In the genomic region with DNA sequence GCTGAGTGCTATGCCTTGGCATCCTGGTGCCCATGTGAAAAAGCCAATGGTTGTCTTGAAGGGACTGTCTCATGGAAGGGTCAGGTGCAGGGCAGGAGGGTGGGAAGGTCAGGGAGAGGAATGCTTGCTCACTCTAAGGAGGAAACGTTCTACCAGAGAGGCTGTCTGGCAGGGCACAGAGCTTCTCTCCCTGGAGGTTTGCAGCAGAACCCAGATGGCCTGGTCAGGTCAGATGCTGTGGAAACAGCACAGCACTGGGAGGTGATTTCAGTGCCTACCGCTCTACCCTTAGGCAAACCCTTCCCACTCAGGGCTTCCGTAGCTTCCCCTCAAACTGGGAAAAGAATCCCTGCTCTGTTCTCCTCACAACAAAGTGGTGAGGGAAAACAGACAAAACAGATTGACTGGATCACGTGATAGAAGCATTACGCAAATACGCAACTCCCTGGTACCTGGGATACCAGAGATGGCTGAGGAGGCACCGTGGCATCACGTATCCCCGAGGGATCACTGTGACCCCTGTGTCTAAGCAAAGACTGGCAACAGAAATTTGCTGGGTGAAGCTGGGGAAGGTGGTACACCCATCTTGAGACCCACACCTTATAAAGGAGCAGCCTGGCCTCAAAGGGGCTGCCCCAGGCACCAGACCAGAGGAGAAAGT, we compare ENCODE assay signal across 8 cellular contexts. TPM values are rescaled to one million over a fixed set of nuclear protein-coding genes. Genes with fewer than 3 reads are reported as not detected.
DNase-seq lines count a peak whose midpoint lies in the region; ATAC-seq and TF ChIP-seq lines count a peak whose summit lies in the region.

No MANE protein-coding gene starts in this region.

- peaks cover 62% of the 10 kb centered on the region for H3K79me2 ChIP-seq in PC-3 (ENCODE audit: low read length)
- H3K79me2 ChIP-seq in GM23248 (ENCODE audit: insufficient read depth) = peaks cover 74% of the 10 kb centered on the region

- H4K20me1 ChIP-seq in PC-3 (ENCODE audit: low read length) (peaks cover 6% of the 10 kb centered on the region), GM23248 (ENCODE audit: insufficient read depth) (no peaks in the 10 kb centered on the region)

- H3K36me3 ChIP-seq in CD8-positive, alpha-beta memory T cell (ENCODE audit: insufficient read depth, low read length) = no peaks in the 10 kb centered on the region
- no peaks in the 10 kb centered on the region for H3K36me3 ChIP-seq in PC-3 (ENCODE audit: low read depth, low read length)
- H3K36me3 ChIP-seq in GM23248 (ENCODE audit: low read depth) = no peaks in the 10 kb centered on the region

- in situ Hi-C loops in GM23248 (cut with MboI) = no loop called here

- intact Hi-C loops in PC-3 (cut with micrococcal nuclease) = no loop called here

- TF ChIP-seq CTCF in PC-3 (conservative IDR thresholded peaks at IDR 0.05; ENCODE audit: low read depth, low read length) (no peak), coronary artery (IDR thresholded peaks at IDR 0.05) (no peak), omental fat pad (IDR thresholded peaks at IDR 0.05) (no peak)

- ATAC-seq in PC-3 (no peak), omental fat pad (ENCODE audit: low FRiP score) (no peak)

- H3K4me2 ChIP-seq in PC-3 (ENCODE audit: low read length) (peak overlapping the region; percentile 92), GM23248 (ENCODE audit: unreplicated experiment) (no peak overlapping the region)

- H3K4me3 ChIP-seq in CD8-positive, alpha-beta memory T cell (ENCODE audit: low read length) = peak overlapping the region; percentile 87
- H3K4me3 ChIP-seq in PC-3 (ENCODE audit: low read length) (peak overlapping the region; percentile 74; the same call in 1 of the 2 replicates), coronary artery (peak overlapping the region; percentile 91), GM23248 (no peak overlapping the region)

- BruUV-seq in PC-3 (replicated peaks; lab: Mats Ljungman, UMichigan) = no TSS peak

- no peaks in the 10 kb centered on the region for H3K9me3 ChIP-seq in CD8-positive, alpha-beta memory T cell (ENCODE audit: low read length)
- H3K9me3 ChIP-seq in PC-3 (ENCODE audit: low read length) (no peaks in the 10 kb centered on the region), GM23248 (ENCODE audit: low read depth) (no peaks in the 10 kb centered on the region)

- H3K9ac ChIP-seq in PC-3 (ENCODE audit: low read length) = no peak overlapping the region
- H3K9ac ChIP-seq in GM23248 = no peak overlapping the region

- H3F3A ChIP-seq in PC-3 (ENCODE audit: low read length, unreplicated experiment) (no peaks in the 10 kb centered on the region), GM23248 (ENCODE audit: insufficient read depth) (peaks cover 5% of the 10 kb centered on the region)

- H3K9me2 ChIP-seq in PC-3 (replicated peaks; ENCODE audit: low read length) = no peaks in the 10 kb centered on the region
- H3K9me2 ChIP-seq in GM23248 (ENCODE audit: insufficient read depth) = no peaks in the 10 kb centered on the region

- no peaks in the 10 kb centered on the region for H3K27me3 ChIP-seq in CD8-positive, alpha-beta memory T cell (ENCODE audit: insufficient read depth, low read length, poor library complexity, severe bottlenecking)
- H3K27me3 ChIP-seq in PC-3 (ENCODE audit: low read length) (no peaks in the 10 kb centered on the region), GM23248 (replicated peaks; ENCODE audit: insufficient read depth) (no peaks in the 10 kb centered on the region)

- H3K27ac ChIP-seq in CD8-positive, alpha-beta memory T cell (ENCODE audit: low read depth, low read length) = no peak overlapping the region
- no peak overlapping the region for H3K27ac ChIP-seq in PC-3 (ENCODE audit: low read length)
- H3K27ac ChIP-seq in coronary artery = peak overlapping the region; percentile 19 to 70
- no peak overlapping the region for H3K27ac ChIP-seq in GM23248

- H3K4me3 Mint-ChIP-seq in CD8-positive, alpha-beta memory T cell = peak overlapping the region; percentile 82 to 99 (median 89)

- peaks cover 67 to 72% (median 68%) of the 10 kb centered on the region in 3 donors for H3K4me1 Mint-ChIP-seq in CD8-positive, alpha-beta memory T cell

- H3K27me3 Mint-ChIP-seq in CD8-positive, alpha-beta memory T cell = peaks cover 0 to 2% of the 10 kb centered on the region in 2 donors

- POLR2A ChIA-PET in CD8-positive, alpha-beta memory T cell (lab: Charles Lee) = no interaction called here
- POLR2A ChIA-PET in PC-3 (lab: Charles Lee; ENCODE audit: unreplicated experiment) = no interaction called here

- 76 to 77% methylated on average over 9 of the region's 9 CpGs for WGBS in GM23248 (ENCODE audit: low coverage in 1 of 2, low lambda C conversion rate in 2 of 2, missing lambda C conversion rate in 2 of 2), 2 experiments

- no peak overlapping the region for H2AFZ ChIP-seq in PC-3 (ENCODE audit: low read length)
- no peak overlapping the region for H2AFZ ChIP-seq in GM23248

- H3K4me1 ChIP-seq in CD8-positive, alpha-beta memory T cell (ENCODE audit: insufficient read depth, low read length) = peaks cover 65% of the 10 kb centered on the region
- H3K4me1 ChIP-seq in PC-3 (ENCODE audit: insufficient read depth, low read length) = peaks cover 46% of the 10 kb centered on the region
- peaks cover 47% of the 10 kb centered on the region for H3K4me1 ChIP-seq in GM23248 (ENCODE audit: insufficient read depth)

- CTCF ChIA-PET in CD8-positive, alpha-beta memory T cell (lab: Charles Lee) = interaction anchor here (1.3 kb wide), 1 partner anchor 24 kb away, joined by 3 read pairs; no protein-coding TSS in a partner anchor
- CTCF ChIA-PET in PC-3 (lab: Charles Lee) = no interaction called here

- peaks cover 0 to 2% (median 0%) of the 10 kb centered on the region in 5 donors for H3K9me3 Mint-ChIP-seq in CD8-positive, alpha-beta memory T cell

- peaks cover 0 to 46% (median 4%) of the 10 kb centered on the region in 3 donors for H3K36me3 Mint-ChIP-seq in CD8-positive, alpha-beta memory T cell

- peak overlapping the region; percentile 77 to 99 (median 93) for H3K27ac Mint-ChIP-seq in CD8-positive, alpha-beta memory T cell

- no peak for DNase-seq in CD8-positive, alpha-beta memory T cell
- DNase-seq in PC-3 (no peak), coronary artery (ENCODE audit: low spot score) (no peak), omental fat pad (ENCODE audit: low spot score) (peak; percentile 20), NCI-H446 treated with DMSO at 0.1 percent for 48 hours (lab: John Stamatoyannopoulos, UW) (no peak), D341Med (ENCODE audit: low spot score) (no peak), DMS153 (lab: John Stamatoyannopoulos, UW) (no peak), GM23248 (no peak)

RNA-seq across cellular contexts. Expression of a gene that starts 3.9 kb away (rescaled TPM):
- total RNA-seq in CD8-positive, alpha-beta memory T cell = 100 to 1,000 TPM; 125 to 132 TPM
- 157 TPM for polyA plus RNA-seq in CD8-positive, alpha-beta memory T cell
- 104 and 132 TPM in 2 replicates for total RNA-seq in PC-3 (2014; rRNA removed)
- 100 to 1,000 TPM; 159 to 376 (median 258) TPM for total RNA-seq in omental fat pad
- total RNA-seq in GM23248 (2014; rRNA removed; shearing (Covaris generic)) = 200 and 209 TPM in 2 replicates
- polyA plus RNA-seq in GM23248 (2016; fragmentation: Nextera tagmentation; extraction: Ambion mirVana) = 180 and 192 TPM in 2 replicates

RNA-seq across cellular contexts. Expression of a gene that starts 54.6 kb away (rescaled TPM):
- 10 to 100 TPM; 27.6 to 34.1 TPM for total RNA-seq in CD8-positive, alpha-beta memory T cell
- 20.1 TPM for polyA plus RNA-seq in CD8-positive, alpha-beta memory T cell
- 16.6 and 24.3 TPM in 2 replicates for total RNA-seq in PC-3 (2014; rRNA removed)
- 10 to 100 TPM in 3 of 4 donors, 1 to 10 TPM in 1; 9.2 to 21.8 (median 10.8) TPM for total RNA-seq in omental fat pad
- 6.1 and 13.6 TPM in 2 replicates for total RNA-seq in GM23248 (2014; rRNA removed; shearing (Covaris generic))
- 9.4 and 13.0 TPM in 2 replicates for polyA plus RNA-seq in GM23248 (2016; fragmentation: Nextera tagmentation; extraction: Ambion mirVana)

Comparison
In these comparisons a context has a peak if more than half of its experiments do, and no peak if none do; other contexts are left out.
1. H3K27ac ChIP-seq: peak in coronary artery (2 of 2); none in CD8-positive, alpha-beta memory T cell (single experiment), PC-3 (single experiment) and GM23248 (single experiment).